1 cellular context compared by ENCODE assay signal in the genomic region with DNA sequence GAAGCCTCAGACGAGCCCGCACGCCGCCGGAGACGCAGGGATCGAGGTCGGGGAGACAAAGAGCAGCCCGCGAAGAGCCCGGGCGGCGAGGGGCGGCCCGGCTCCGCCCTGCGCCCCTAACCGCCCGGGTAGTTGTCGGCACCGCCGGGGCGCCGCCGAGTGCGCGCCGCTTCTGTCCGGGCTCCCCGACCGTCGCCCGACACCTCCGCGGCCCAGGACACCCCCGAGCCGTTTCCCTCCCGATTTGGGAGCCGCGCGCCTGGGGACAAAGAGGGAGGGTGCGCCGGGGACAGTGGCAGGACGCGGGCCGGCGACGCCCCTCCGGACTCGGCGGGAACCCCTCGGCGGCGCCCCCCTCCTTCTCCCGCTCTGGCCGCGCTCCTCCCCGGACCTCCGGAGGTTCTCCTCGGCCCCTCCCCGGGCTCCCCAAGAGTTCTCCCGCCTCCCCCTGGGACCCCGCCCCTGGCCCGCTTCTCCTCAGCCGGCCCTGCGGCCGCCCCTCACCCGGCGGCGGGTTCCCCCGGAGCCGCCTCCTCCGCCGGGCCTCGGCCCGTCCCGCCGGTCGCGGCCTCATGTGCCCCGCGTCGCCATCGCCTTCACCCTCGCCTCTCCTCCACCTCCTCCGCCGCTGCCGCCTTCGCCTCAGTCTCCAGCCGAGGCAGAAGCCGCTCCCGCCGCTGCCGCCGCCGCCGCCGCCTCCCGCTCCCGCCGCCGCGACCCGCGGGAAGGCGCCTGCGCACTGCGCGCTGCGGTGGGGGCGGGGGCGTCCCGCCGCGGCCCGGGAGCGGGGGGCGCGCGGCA.
TF ChIP-seq lines count a peak whose summit lies in the region.

A gene (minus strand): TSS at position 730 of the 801 bp plus-strand sequence. CDS start 24,470 bp downstream, outside the sequence.

TF ChIP-seq in HepG2, 621 proteins besides CTCF, POLR2A, EP300 and RAD21 (continued from another document and continues in another):
- TF ChIP-seq, protein P1, sequence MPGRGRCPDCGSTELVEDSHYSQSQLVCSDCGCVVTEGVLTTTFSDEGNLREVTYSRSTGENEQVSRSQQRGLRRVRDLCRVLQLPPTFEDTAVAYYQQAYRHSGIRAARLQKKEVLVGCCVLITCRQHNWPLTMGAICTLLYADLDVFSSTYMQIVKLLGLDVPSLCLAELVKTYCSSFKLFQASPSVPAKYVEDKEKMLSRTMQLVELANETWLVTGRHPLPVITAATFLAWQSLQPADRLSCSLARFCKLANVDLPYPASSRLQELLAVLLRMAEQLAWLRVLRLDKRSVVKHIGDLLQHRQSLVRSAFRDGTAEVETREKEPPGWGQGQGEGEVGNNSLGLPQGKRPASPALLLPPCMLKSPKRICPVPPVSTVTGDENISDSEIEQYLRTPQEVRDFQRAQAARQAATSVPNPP (CRISPR knock-in tag; IDR thresholded peaks at IDR 0.05), result no peak
- TF ChIP-seq, protein P2, sequence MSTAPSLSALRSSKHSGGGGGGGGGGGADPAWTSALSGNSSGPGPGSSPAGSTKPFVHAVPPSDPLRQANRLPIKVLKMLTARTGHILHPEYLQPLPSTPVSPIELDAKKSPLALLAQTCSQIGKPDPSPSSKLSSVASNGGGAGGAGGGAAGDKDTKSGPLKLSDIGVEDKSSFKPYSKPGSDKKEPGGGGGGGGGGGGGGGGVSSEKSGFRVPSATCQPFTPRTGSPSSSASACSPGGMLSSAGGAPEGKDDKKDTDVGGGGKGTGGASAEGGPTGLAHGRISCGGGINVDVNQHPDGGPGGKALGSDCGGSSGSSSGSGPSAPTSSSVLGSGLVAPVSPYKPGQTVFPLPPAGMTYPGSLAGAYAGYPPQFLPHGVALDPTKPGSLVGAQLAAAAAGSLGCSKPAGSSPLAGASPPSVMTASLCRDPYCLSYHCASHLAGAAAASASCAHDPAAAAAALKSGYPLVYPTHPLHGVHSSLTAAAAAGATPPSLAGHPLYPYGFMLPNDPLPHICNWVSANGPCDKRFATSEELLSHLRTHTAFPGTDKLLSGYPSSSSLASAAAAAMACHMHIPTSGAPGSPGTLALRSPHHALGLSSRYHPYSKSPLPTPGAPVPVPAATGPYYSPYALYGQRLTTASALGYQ (CRISPR knock-in tag; IDR thresholded peaks at IDR 0.05), result no peak
- TF ChIP-seq ZNF841 (CRISPR knock-in tag; IDR thresholded peaks at IDR 0.05; ENCODE audit: borderline replicate concordance), result no peak
- TF ChIP-seq, protein P3, sequence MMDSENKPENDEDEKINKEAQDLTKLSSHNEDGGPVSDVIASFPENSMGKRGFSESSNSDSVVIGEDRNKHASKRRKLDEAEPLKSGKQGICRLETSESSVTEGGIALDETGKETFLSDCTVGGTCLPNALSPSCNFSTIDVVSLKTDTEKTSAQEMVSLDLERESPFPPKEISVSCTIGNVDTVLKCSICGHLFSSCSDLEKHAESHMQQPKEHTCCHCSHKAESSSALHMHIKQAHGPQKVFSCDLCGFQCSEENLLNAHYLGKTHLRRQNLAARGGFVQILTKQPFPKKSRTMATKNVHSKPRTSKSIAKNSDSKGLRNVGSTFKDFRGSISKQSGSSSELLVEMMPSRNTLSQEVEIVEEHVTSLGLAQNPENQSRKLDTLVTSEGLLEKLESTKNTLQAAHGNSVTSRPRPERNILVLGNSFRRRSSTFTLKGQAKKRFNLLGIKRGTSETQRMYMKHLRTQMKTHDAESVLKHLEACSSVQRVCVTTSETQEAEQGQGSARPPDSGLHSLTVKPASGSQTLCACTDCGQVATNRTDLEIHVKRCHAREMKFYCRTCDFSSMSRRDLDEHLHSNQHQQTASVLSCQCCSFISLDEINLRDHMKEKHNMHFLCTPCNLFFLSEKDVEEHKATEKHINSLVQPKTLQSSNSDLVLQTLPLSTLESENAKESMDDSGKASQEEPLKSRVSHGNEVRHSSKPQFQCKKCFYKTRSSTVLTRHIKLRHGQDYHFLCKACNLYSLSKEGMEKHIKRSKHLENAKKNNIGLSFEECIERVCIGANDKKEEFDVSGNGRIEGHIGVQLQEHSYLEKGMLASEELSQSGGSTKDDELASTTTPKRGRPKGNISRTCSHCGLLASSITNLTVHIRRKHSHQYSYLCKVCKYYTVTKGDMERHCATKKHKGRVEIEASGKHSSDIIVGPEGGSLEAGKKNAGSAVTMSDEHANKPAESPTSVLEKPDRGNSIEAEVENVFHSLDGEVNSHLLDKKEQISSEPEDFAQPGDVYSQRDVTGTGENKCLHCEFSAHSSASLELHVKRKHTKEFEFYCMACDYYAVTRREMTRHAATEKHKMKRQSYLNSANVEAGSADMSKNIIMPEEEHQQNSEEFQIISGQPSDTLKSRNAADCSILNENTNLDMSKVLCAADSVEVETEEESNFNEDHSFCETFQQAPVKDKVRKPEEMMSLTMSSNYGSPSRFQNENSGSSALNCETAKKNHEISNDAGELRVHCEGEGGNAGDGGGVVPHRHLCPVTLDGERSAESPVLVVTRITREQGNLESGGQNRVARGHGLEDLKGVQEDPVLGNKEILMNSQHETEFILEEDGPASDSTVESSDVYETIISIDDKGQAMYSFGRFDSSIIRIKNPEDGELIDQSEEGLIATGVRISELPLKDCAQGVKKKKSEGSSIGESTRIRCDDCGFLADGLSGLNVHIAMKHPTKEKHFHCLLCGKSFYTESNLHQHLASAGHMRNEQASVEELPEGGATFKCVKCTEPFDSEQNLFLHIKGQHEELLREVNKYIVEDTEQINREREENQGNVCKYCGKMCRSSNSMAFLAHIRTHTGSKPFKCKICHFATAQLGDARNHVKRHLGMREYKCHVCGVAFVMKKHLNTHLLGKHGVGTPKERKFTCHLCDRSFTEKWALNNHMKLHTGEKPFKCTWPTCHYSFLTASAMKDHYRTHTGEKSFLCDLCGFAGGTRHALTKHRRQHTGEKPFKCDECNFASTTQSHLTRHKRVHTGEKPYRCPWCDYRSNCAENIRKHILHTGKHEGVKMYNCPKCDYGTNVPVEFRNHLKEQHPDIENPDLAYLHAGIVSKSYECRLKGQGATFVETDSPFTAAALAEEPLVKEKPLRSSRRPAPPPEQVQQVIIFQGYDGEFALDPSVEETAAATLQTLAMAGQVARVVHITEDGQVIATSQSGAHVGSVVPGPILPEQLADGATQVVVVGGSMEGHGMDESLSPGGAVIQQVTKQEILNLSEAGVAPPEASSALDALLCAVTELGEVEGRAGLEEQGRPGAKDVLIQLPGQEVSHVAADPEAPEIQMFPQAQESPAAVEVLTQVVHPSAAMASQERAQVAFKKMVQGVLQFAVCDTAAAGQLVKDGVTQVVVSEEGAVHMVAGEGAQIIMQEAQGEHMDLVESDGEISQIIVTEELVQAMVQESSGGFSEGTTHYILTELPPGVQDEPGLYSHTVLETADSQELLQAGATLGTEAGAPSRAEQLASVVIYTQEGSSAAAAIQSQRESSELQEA (CRISPR knock-in tag; IDR thresholded peaks at IDR 0.05; ENCODE audit: not compliant biosample characterization), result no peak
- no peak for TF ChIP-seq ZNF7 (CRISPR knock-in tag; IDR thresholded peaks at IDR 0.05)
- no peak for TF ChIP-seq ZNF235 (CRISPR knock-in tag; IDR thresholded peaks at IDR 0.05; ENCODE audit: borderline replicate concordance)
- TF ChIP-seq SYNCRIP (IDR thresholded peaks at IDR 0.05; ENCODE audit: insufficient read depth, low read depth, low read length), result no peak
- no peak for TF ChIP-seq NPAS2 (CRISPR knock-in tag; IDR thresholded peaks at IDR 0.05; ENCODE audit: borderline replicate concordance)
- no peak for TF ChIP-seq RCOR2 (CRISPR knock-in tag; IDR thresholded peaks at IDR 0.05)
- TF ChIP-seq KLF6 (CRISPR knock-in tag; IDR thresholded peaks at IDR 0.05), result no peak
- no peak for TF ChIP-seq ADNP (CRISPR knock-in tag; IDR thresholded peaks at IDR 0.05)
- TF ChIP-seq, protein P4, sequence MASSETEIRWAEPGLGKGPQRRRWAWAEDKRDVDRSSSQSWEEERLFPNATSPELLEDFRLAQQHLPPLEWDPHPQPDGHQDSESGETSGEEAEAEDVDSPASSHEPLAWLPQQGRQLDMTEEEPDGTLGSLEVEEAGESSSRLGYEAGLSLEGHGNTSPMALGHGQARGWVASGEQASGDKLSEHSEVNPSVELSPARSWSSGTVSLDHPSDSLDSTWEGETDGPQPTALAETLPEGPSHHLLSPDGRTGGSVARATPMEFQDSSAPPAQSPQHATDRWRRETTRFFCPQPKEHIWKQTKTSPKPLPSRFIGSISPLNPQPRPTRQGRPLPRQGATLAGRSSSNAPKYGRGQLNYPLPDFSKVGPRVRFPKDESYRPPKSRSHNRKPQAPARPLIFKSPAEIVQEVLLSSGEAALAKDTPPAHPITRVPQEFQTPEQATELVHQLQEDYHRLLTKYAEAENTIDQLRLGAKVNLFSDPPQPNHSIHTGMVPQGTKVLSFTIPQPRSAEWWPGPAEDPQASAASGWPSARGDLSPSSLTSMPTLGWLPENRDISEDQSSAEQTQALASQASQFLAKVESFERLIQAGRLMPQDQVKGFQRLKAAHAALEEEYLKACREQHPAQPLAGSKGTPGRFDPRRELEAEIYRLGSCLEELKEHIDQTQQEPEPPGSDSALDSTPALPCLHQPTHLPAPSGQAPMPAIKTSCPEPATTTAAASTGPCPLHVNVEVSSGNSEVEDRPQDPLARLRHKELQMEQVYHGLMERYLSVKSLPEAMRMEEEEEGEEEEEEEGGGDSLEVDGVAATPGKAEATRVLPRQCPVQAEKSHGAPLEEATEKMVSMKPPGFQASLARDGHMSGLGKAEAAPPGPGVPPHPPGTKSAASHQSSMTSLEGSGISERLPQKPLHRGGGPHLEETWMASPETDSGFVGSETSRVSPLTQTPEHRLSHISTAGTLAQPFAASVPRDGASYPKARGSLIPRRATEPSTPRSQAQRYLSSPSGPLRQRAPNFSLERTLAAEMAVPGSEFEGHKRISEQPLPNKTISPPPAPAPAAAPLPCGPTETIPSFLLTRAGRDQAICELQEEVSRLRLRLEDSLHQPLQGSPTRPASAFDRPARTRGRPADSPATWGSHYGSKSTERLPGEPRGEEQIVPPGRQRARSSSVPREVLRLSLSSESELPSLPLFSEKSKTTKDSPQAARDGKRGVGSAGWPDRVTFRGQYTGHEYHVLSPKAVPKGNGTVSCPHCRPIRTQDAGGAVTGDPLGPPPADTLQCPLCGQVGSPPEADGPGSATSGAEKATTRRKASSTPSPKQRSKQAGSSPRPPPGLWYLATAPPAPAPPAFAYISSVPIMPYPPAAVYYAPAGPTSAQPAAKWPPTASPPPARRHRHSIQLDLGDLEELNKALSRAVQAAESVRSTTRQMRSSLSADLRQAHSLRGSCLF (CRISPR knock-in tag; IDR thresholded peaks at IDR 0.05; ENCODE audit: borderline replicate concordance), result no peak
- 0 out of 2 replicates have a peak, but pooled peaks have one; percentile 23 for TF ChIP-seq ZNF431 (CRISPR knock-in tag; IDR thresholded peaks at IDR 0.05; ENCODE audit: borderline replicate concordance, low read depth)
- TF ChIP-seq SAP130 (CRISPR knock-in tag; IDR thresholded peaks at IDR 0.05; ENCODE audit: low read depth), result no peak
- TF ChIP-seq SMC3 (IDR thresholded peaks at IDR 0.05; ENCODE audit: low read length), result no peak
- no peak for TF ChIP-seq RFX3 (CRISPR knock-in tag; IDR thresholded peaks at IDR 0.05)
- no peak for TF ChIP-seq ZNF256 (CRISPR knock-in tag; conservative IDR thresholded peaks at IDR 0.05)
- no peak for TF ChIP-seq NFYC (CRISPR knock-in tag; IDR thresholded peaks at IDR 0.05)
- no peak for TF ChIP-seq ZNF230 (CRISPR knock-in tag; IDR thresholded peaks at IDR 0.05)
- TF ChIP-seq SOX13 (IDR thresholded peaks at IDR 0.05), result no peak
- TF ChIP-seq SOX13 (CRISPR knock-in tag; conservative IDR thresholded peaks at IDR 0.05 in 1 of 2, IDR thresholded peaks at IDR 0.05 in 1 of 2), result no peak
- peak; percentile 55; the same call in 1 of the 2 replicates for TF ChIP-seq NFKB2 (CRISPR knock-in tag; IDR thresholded peaks at IDR 0.05; ENCODE audit: borderline replicate concordance)
- no peak for TF ChIP-seq TEAD3 (CRISPR knock-in tag; optimal IDR thresholded peaks at IDR 0.05; ENCODE audit: borderline replicate concordance)
- no peak for TF ChIP-seq ZNF274 (CRISPR knock-in tag; IDR thresholded peaks at IDR 0.05)
- TF ChIP-seq, protein P5, sequence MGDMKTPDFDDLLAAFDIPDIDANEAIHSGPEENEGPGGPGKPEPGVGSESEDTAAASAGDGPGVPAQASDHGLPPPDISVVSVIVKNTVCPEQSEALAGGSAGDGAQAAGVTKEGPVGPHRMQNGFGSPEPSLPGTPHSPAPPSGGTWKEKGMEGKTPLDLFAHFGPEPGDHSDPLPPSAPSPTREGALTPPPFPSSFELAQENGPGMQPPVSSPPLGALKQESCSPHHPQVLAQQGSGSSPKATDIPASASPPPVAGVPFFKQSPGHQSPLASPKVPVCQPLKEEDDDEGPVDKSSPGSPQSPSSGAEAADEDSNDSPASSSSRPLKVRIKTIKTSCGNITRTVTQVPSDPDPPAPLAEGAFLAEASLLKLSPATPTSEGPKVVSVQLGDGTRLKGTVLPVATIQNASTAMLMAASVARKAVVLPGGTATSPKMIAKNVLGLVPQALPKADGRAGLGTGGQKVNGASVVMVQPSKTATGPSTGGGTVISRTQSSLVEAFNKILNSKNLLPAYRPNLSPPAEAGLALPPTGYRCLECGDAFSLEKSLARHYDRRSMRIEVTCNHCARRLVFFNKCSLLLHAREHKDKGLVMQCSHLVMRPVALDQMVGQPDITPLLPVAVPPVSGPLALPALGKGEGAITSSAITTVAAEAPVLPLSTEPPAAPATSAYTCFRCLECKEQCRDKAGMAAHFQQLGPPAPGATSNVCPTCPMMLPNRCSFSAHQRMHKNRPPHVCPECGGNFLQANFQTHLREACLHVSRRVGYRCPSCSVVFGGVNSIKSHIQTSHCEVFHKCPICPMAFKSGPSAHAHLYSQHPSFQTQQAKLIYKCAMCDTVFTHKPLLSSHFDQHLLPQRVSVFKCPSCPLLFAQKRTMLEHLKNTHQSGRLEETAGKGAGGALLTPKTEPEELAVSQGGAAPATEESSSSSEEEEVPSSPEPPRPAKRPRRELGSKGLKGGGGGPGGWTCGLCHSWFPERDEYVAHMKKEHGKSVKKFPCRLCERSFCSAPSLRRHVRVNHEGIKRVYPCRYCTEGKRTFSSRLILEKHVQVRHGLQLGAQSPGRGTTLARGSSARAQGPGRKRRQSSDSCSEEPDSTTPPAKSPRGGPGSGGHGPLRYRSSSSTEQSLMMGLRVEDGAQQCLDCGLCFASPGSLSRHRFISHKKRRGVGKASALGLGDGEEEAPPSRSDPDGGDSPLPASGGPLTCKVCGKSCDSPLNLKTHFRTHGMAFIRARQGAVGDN (CRISPR knock-in tag; IDR thresholded peaks at IDR 0.05), result peak; percentile 50; the same call in 1 of the 2 replicates
- TF ChIP-seq AGO1 (IDR thresholded peaks at IDR 0.05; ENCODE audit: low read depth, low read length, poor library complexity, severe bottlenecking), result no peak
- no peak for TF ChIP-seq ZBTB21 (CRISPR knock-in tag; IDR thresholded peaks at IDR 0.05)
- TF ChIP-seq HOXA3 (CRISPR knock-in tag; IDR thresholded peaks at IDR 0.05), result peak; percentile 24; the same call in 1 of the 2 replicates
